ENCODE assay signal across 8 cellular contexts in the genomic region with DNA sequence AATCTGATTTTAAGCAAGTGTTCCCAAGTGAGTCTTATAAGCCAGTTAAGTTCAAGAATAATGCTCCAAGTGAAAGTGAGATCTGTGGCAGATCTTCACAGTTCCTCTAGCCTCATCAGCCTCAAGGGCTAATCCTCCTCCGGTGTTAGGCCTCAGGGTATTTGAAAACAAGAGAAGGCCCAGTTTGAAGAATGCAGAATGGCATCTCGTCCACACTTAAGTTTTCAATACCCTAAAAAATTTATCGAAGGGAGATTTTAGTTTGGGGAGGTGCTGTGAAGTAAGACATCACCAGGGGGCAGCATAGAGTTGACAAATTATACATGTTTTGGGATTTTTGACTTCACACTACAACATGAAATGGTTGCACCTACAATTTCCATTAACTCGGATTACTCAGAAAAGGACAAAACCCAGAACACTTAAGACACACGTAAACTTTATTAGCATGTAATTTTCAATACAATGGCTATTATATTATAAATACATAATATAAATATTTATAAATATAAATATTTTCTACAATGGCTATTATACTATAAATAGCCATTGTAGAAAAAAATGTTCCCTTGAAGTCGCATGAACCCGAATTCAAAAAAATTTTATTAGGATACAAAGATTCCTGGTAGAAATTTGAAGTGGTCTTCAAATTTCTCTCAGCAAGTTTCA. TPM values are rescaled to one million over a fixed set of nuclear protein-coding genes. Genes with fewer than 3 reads are reported as not detected.
DNase-seq lines count a peak whose midpoint lies in the region; ATAC-seq, FAIRE-seq and TF ChIP-seq lines count a peak whose summit lies in the region.

No MANE protein-coding gene starts in this region.

- H3K4me1 ChIP-seq in A673 (ENCODE audit: insufficient read depth, low read length, poor library complexity, severe bottlenecking) = peaks cover 6% of the 10 kb centered on the region
- peaks cover 0 to 8% of the 10 kb centered on the region in 2 donors for H3K4me1 ChIP-seq in small intestine (ENCODE audit: control insufficient read depth in 2 of 2, insufficient read depth in 1 of 2, low read depth in 1 of 2, low read length in 1 of 2)

- peak; percentile 79 for TF ChIP-seq CTCF in A673 (conservative IDR thresholded peaks at IDR 0.05; ENCODE audit: low read depth, low read length)
- peak; percentile 82 for TF ChIP-seq CTCF in glutamatergic neuron (IDR thresholded peaks at IDR 0.05; ENCODE audit: partially characterized antibody, unreplicated experiment)

- no peaks in the 10 kb centered on the region for H3K9me3 ChIP-seq in A673 (ENCODE audit: low read depth, low read length, poor library complexity, severe bottlenecking)
- no peaks in the 10 kb centered on the region for H3K9me3 ChIP-seq in small intestine (ENCODE audit: control insufficient read depth, low read depth)

- H3K27ac ChIP-seq in A673 (ENCODE audit: low read depth, low read length, poor library complexity, severe bottlenecking) = no peak overlapping the region
- no peak overlapping the region for H3K27ac ChIP-seq in small intestine (ENCODE audit: low read depth in 1 of 2, low read length in 1 of 2)

- H3K36me3 Mint-ChIP-seq in activated T-cell treated with anti-CD3 and anti-CD28 coated beads, Interleukin-2, amount 50 U/mL, for 72 hours (ENCODE audit: insufficient read depth in 2 of 2) = no peaks in the 10 kb centered on the region
- no peaks in the 10 kb centered on the region for H3K36me3 Mint-ChIP-seq in glutamatergic neuron (ENCODE audit: unreplicated experiment)

- H3K27ac Mint-ChIP-seq in activated T-cell treated with anti-CD3 and anti-CD28 coated beads, Interleukin-2, amount 50 U/mL, for 72 hours = no peak overlapping the region
- H3K27ac Mint-ChIP-seq in glutamatergic neuron (ENCODE audit: unreplicated experiment) = no peak overlapping the region

- no TSS peak for BruUV-seq in A673 (replicated peaks; lab: Mats Ljungman, UMichigan)

- peak overlapping the region; percentile 5 to 74 for H3K4me3 Mint-ChIP-seq in activated T-cell treated with anti-CD3 and anti-CD28 coated beads, Interleukin-2, amount 50 U/mL, for 72 hours
- no peak overlapping the region for H3K4me3 Mint-ChIP-seq in glutamatergic neuron (ENCODE audit: unreplicated experiment)

- no peaks in the 10 kb centered on the region for H3K9me3 Mint-ChIP-seq in activated T-cell treated with anti-CD3 and anti-CD28 coated beads, Interleukin-2, amount 50 U/mL, for 72 hours
- no peaks in the 10 kb centered on the region for H3K9me3 Mint-ChIP-seq in glutamatergic neuron (ENCODE audit: unreplicated experiment)

- POLR2A ChIA-PET in A673 (lab: Charles Lee; ENCODE audit: low non-redundant PET) = no interaction called here

- H3K36me3 ChIP-seq in A673 (ENCODE audit: insufficient read depth, low read length, poor library complexity, severe bottlenecking) = no peaks in the 10 kb centered on the region
- no peaks in the 10 kb centered on the region for H3K36me3 ChIP-seq in small intestine (ENCODE audit: control insufficient read depth in 2 of 2, insufficient read depth in 2 of 2, low read length in 2 of 2)

- 2 to 4% (median 3%) methylated on average over 7 of the region's 7 CpGs for WGBS in small intestine, 3 donors

- peak; percentile 18 for ATAC-seq in HG02610 (IDR thresholded peaks at IDR 0.05; ENCODE audit: unreplicated experiment)
- no peak for ATAC-seq in activated T-cell treated with anti-CD3 and anti-CD28 coated beads, Interleukin-2, amount 50 U/mL, for 72 hours (replicated peaks in 1 of 2)

- peak overlapping the region; percentile 14 for H3K4me3 ChIP-seq in A673 (ENCODE audit: low read depth, low read length, poor library complexity, severe bottlenecking)
- H3K4me3 ChIP-seq in small intestine (ENCODE audit: low read depth in 1 of 2, low read length in 2 of 2) = no peak overlapping the region

- no peak for FAIRE-seq in small intestine (lab: Jason Lieb, UNC)

- H3K4me1 Mint-ChIP-seq in activated T-cell treated with anti-CD3 and anti-CD28 coated beads, Interleukin-2, amount 50 U/mL, for 72 hours (ENCODE audit: low read depth) = peaks cover 34% of the 10 kb centered on the region
- H3K4me1 Mint-ChIP-seq in glutamatergic neuron (ENCODE audit: low read depth, unreplicated experiment) = no peaks in the 10 kb centered on the region

- peaks cover 53% of the 10 kb centered on the region for H3K27me3 Mint-ChIP-seq in activated T-cell treated with anti-CD3 and anti-CD28 coated beads, Interleukin-2, amount 50 U/mL, for 72 hours (ENCODE audit: low read depth)
- peaks cover 2% of the 10 kb centered on the region for H3K27me3 Mint-ChIP-seq in glutamatergic neuron (ENCODE audit: unreplicated experiment)

- peaks cover 37% of the 10 kb centered on the region for H3K27me3 ChIP-seq in A673 (replicated peaks; ENCODE audit: insufficient read depth, low read depth, low read length, poor library complexity)
- peaks cover 2 to 9% of the 10 kb centered on the region in 2 donors for H3K27me3 ChIP-seq in small intestine (ENCODE audit: control insufficient read depth in 2 of 2, insufficient read depth in 2 of 2, low read length in 2 of 2)

- CTCF ChIA-PET in A673 (lab: Charles Lee) = interaction anchor here (0.6 to 1.4 kb wide), 2 partner anchors 82 to 83 kb away, joined by 4 to 7 read pairs; no protein-coding TSS in a partner anchor

- peak; percentile 63 for DNase-seq in A673 (ENCODE audit: low spot score)
- DNase-seq in GDM1 (lab: John Stamatoyannopoulos, UW) = peak; percentile 17
- peak; percentile 2 to 61 for DNase-seq in NCI-H526 (lab: John Stamatoyannopoulos, UW)
- DNase-seq in activated T-cell treated with anti-CD3 and anti-CD28 coated beads, Interleukin-2, amount 50 U/mL, for 72 hours = peak; percentile 35 to 54
- no peak for DNase-seq in glutamatergic neuron
- peak; percentile 25 for DNase-seq in small intestine
- no peak for DNase-seq in D341Med (ENCODE audit: low spot score)

- intact Hi-C loops in A673 (cut with micrococcal nuclease; ENCODE audit: unreplicated experiment) = no loop called here

RNA-seq across cellular contexts. Expression of gene TMEM266, which starts 2.3 kb away (rescaled TPM):
- total RNA-seq in A673 (2021) = 0.17 TPM in 1 of 2 replicates, not detected in the other
- total RNA-seq in activated T-cell treated with anti-CD3 and anti-CD28 coated beads, Interleukin-2, amount 50 U/mL, for 72 hours = not detected
- 1.3 TPM for total RNA-seq in glutamatergic neuron (ENCODE audit: unreplicated experiment)
- under 1 TPM in 1 of 3 donors, not detected in 2; 0.88 TPM for polyA plus RNA-seq in small intestine

RNA-seq across cellular contexts. Expression of gene NRG4, which starts 45.2 kb away (rescaled TPM):
- not detected in 2 replicates for total RNA-seq in A673 (2021)
- total RNA-seq in activated T-cell treated with anti-CD3 and anti-CD28 coated beads, Interleukin-2, amount 50 U/mL, for 72 hours = not detected
- not detected for total RNA-seq in glutamatergic neuron (ENCODE audit: unreplicated experiment)
- polyA plus RNA-seq in small intestine = under 1 TPM in 1 of 3 donors, not detected in 2; 0.21 TPM

Comparison
In these comparisons a context has a peak if more than half of its experiments do, and no peak if none do; other contexts are left out.
1. DNase-seq: peak in A673 (single experiment), GDM1 (single experiment), NCI-H526 (2 of 2), activated T-cell treated with anti-CD3 and anti-CD28 coated beads, Interleukin-2, amount 50 U/mL, for 72 hours (2 of 2) and small intestine (single experiment); none in glutamatergic neuron (single experiment) and D341Med (single experiment).